ENCODE assay signal across 17 cellular contexts in genomic region chr20:54168961-54169862, GRCh38. TPM values are rescaled to one million over a fixed set of nuclear protein-coding genes. Genes with fewer than 3 reads are reported as not detected.
"Had no signal": no experiment of that assay in that cellular context is flagged by ENCODE, and none has a peak within 500 bp of the region (broad histone marks: within the 10 kb centered on the region; RNA-seq: fewer than 3 reads in every experiment).

No MANE protein-coding gene starts in this region.

- H3K27ac ChIP-seq: coronary artery, hepatocyte, pancreas, testis had no signal

- H3K4me1 ChIP-seq: pancreas, testis had no signal

- ATAC-seq: pancreas had no signal

- H3K4me3 ChIP-seq: coronary artery, hepatocyte, pancreas, testis had no signal

- DNase-seq: activated CD4-positive, alpha-beta T cell treated with anti-CD3 and anti-CD28 coated beads, Interleukin-2, amount 50 U/mL, for 4 hours; activated CD4-positive, CD25-positive, alpha-beta regulatory T cell treated with anti-CD3 and anti-CD28 coated beads, Interleukin-2, amount 50 U/mL, for 72 hours; activated effector memory CD4-positive, alpha-beta T cell treated with Interleukin-2 at 50 U/mL for 16 hours; activated naive CD8-positive, alpha-beta T cell treated with anti-CD3 and anti-CD28 coated beads for 36 hours; activated T-cell treated with anti-CD3 and anti-CD28 coated beads, Interleukin-2, amount 50 U/mL, for 24 hours; effector CD4-positive, alpha-beta T cell; pancreas; stimulated activated CD4-positive, alpha-beta T cell treated with anti-CD3 and anti-CD28 coated beads, Interleukin-4, amount 100 ng/mL, for 1 hour; stimulated activated CD8-positive, alpha-beta memory T cell treated with anti-CD3 and anti-CD28 coated beads, Interleukin-4, amount 100 ng/mL, for 48 hours; T-helper 9 cell; testis had no signal

- H3K9me3 ChIP-seq: pancreas, testis had no signal

- H3K4me2 ChIP-seq: hepatocyte had no signal

- H3K27me3 ChIP-seq: testis had no signal

- H2AFZ ChIP-seq: hepatocyte had no signal

- H3K36me3 ChIP-seq: pancreas had no signal

RNA-seq across cellular contexts. Expression of gene CYP24A1, which starts 4.6 kb away (rescaled TPM):
- total RNA-seq: activated naive CD8-positive, alpha-beta T cell treated with anti-CD3 and anti-CD28 coated beads for 36 hours; cardiac septum; endothelial cell of umbilical vein; fibroblast of lung; mesenteric fat pad had no signal
- polyA plus RNA-seq: endothelial cell of umbilical vein, fibroblast of lung, hepatocyte, pancreas had no signal
